In the genomic region with DNA sequence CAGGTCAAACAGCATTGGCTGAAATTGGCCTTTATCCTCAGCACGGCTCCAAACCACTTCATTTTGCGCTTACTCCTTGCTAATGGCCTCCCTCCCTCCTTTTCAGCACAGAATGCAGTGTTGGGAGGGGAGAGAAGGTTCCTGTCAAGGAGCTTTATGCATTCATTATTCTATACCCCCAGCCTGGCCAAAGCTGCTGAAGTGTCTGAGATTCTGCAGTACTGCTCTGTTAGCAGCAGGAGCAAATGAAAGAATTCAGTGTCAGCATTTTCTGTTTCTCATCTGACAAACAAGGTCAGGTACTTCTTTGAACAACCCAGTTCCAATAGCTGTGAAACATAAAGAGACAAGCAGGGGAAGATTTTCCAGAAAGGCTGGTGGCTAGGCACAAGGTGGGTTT, we compare ENCODE assay signal across 15 cellular contexts.
DNase-seq lines count a peak whose midpoint lies in the region; ATAC-seq and TF ChIP-seq lines count a peak whose summit lies in the region.
"Had no signal": no experiment of that assay in that cellular context is flagged by ENCODE, and none has a peak within 500 bp of the region (broad histone marks: within the 10 kb centered on the region; RNA-seq: fewer than 3 reads in every experiment).

No MANE protein-coding gene starts in this region.

- H2AFZ ChIP-seq in neural progenitor cell (replicated peaks), result no peak overlapping the region

- peaks cover 2% of the 10 kb centered on the region for H3K36me3 Mint-ChIP-seq in neural progenitor cell
- no peaks in the 10 kb centered on the region for H3K36me3 Mint-ChIP-seq in activated CD4-positive, alpha-beta T cell treated with anti-CD3 and anti-CD28 coated beads, Interleukin-2, amount 10 ng/mL, durations not matched to agents 24 days and 14 days (ENCODE audit: low read depth)

- peak overlapping the region; percentile 65 for H3K4me3 Mint-ChIP-seq in neural progenitor cell
- H3K4me3 Mint-ChIP-seq in activated CD4-positive, alpha-beta T cell treated with anti-CD3 and anti-CD28 coated beads, Interleukin-2, amount 10 ng/mL, durations not matched to agents 24 days and 14 days, result no peak overlapping the region
- H3K4me3 Mint-ChIP-seq: memory B cell had no signal

- no peaks in the 10 kb centered on the region for H3K79me2 ChIP-seq in neural progenitor cell (ENCODE audit: low read depth)

- H3K27me3 ChIP-seq in neural progenitor cell, result no peaks in the 10 kb centered on the region
- H3K27me3 ChIP-seq: BLaER1 had no signal

- ATAC-seq in Right ventricle myocardium inferior (no peak), HG03521 (IDR thresholded peaks at IDR 0.05; ENCODE audit: unreplicated experiment) (no peak)
- ATAC-seq: GM12878 had no signal

- CTCF ChIA-PET in HEK293 (lab: Yijun Ruan, JAX), result interaction anchor here (1.2 kb wide), 1 partner anchor 17 kb away, joined by 4 read pairs; no protein-coding TSS in a partner anchor

- H3K9me3 ChIP-seq in HEK293 (ENCODE audit: control insufficient read depth, insufficient read depth, low read depth, low read length) (no peaks in the 10 kb centered on the region), neural progenitor cell (ENCODE audit: low read depth) (no peaks in the 10 kb centered on the region)

- no peaks in the 10 kb centered on the region for H4K20me1 ChIP-seq in neural progenitor cell (ENCODE audit: low read depth)
- H4K20me1 ChIP-seq: BLaER1 had no signal

- H3K4me1 ChIP-seq in HEK293 (ENCODE audit: control insufficient read depth, insufficient read depth, low read length), result peaks cover 5% of the 10 kb centered on the region; the same call in 1 of the 2 replicates
- peaks cover 15% of the 10 kb centered on the region for H3K4me1 ChIP-seq in neural progenitor cell

- H3K9ac ChIP-seq in neural progenitor cell, result no peak overlapping the region
- H3K9ac ChIP-seq: BLaER1 had no signal

- H3F3A ChIP-seq in neural progenitor cell (ENCODE audit: low read depth), result peaks cover 17% of the 10 kb centered on the region

- H3K4me2 ChIP-seq in neural progenitor cell, result no peak overlapping the region
- H3K4me2 ChIP-seq: BLaER1 had no signal

- peaks cover 60% of the 10 kb centered on the region for H3K4me1 Mint-ChIP-seq in neural progenitor cell
- no peaks in the 10 kb centered on the region for H3K4me1 Mint-ChIP-seq in activated CD4-positive, alpha-beta T cell treated with anti-CD3 and anti-CD28 coated beads, Interleukin-2, amount 10 ng/mL, durations not matched to agents 24 days and 14 days
- H3K4me1 Mint-ChIP-seq: memory B cell had no signal

- H3K9me3 Mint-ChIP-seq in neural progenitor cell, result peaks cover 2% of the 10 kb centered on the region
- peaks cover 6% of the 10 kb centered on the region for H3K9me3 Mint-ChIP-seq in activated CD4-positive, alpha-beta T cell treated with anti-CD3 and anti-CD28 coated beads, Interleukin-2, amount 10 ng/mL, durations not matched to agents 24 days and 14 days

- TF ChIP-seq CTCF in HEK293 (tag by site-specific recombination; IDR thresholded peaks at IDR 0.05) (no peak), choroid plexus epithelial cell (conservative IDR thresholded peaks at IDR 0.05; ENCODE audit: low read depth, low read length) (no peak), neural progenitor cell (IDR thresholded peaks at IDR 0.05) (no peak)

- H3K27ac Mint-ChIP-seq in neural progenitor cell, result peak overlapping the region; percentile 89
- no peak overlapping the region for H3K27ac Mint-ChIP-seq in activated CD4-positive, alpha-beta T cell treated with anti-CD3 and anti-CD28 coated beads, Interleukin-2, amount 10 ng/mL, durations not matched to agents 24 days and 14 days
- H3K27ac Mint-ChIP-seq: memory B cell had no signal

- intact Hi-C loops in activated CD4-positive, alpha-beta T cell treated with anti-CD3 and anti-CD28 coated beads, Interleukin-2, amount 10 ng/mL, durations not matched to agents 24 days and 14 days (cut with micrococcal nuclease), result no loop called here
- intact Hi-C loops in Right ventricle myocardium inferior (cut with DNase I), result loop anchor here (5.0 kb wide), 1 partner anchor 129 kb away; no protein-coding TSS in a partner anchor

- POLR2A ChIA-PET in HEK293 (lab: Yijun Ruan, JAX), result interaction anchor here (0.7 kb wide), 1 partner anchor 95 kb away, joined by 7 read pairs; no protein-coding TSS in a partner anchor

- H3K27ac ChIP-seq in HEK293 (ENCODE audit: extremely low read depth, low read depth, low read length) (no peak overlapping the region), neural progenitor cell (no peak overlapping the region)
- H3K27ac ChIP-seq: BLaER1 had no signal

- no peaks in the 10 kb centered on the region for H3K36me3 ChIP-seq in HEK293 (ENCODE audit: control insufficient read depth in 2 of 2, insufficient read depth in 1 of 2, low read length in 2 of 2)
- no peaks in the 10 kb centered on the region for H3K36me3 ChIP-seq in neural progenitor cell

- peaks cover 2% of the 10 kb centered on the region for H3K27me3 Mint-ChIP-seq in neural progenitor cell (ENCODE audit: insufficient read depth, low read depth)
- H3K27me3 Mint-ChIP-seq in activated CD4-positive, alpha-beta T cell treated with anti-CD3 and anti-CD28 coated beads, Interleukin-2, amount 10 ng/mL, durations not matched to agents 24 days and 14 days, result peaks cover 37% of the 10 kb centered on the region

- DNase-seq in NCI-H1417 treated with DMSO at 0.1 percent for 48 hours (lab: John Stamatoyannopoulos, UW) (peak; percentile 19), choroid plexus epithelial cell (ENCODE audit: low read depth) (peak; percentile 37), neural progenitor cell (ENCODE audit: low spot score) (peak; percentile 56), Right ventricle myocardium inferior (ENCODE audit: missing footprints) (no peak)
- no peak for DNase-seq in activated CD4-positive, alpha-beta T cell treated with anti-CD3 and anti-CD28 coated beads, Interleukin-2, amount 10 ng/mL, durations not matched to agents 24 days and 14 days
- no peak for DNase-seq in activated CD4-positive, CD25-positive, alpha-beta regulatory T cell (lab: John Stamatoyannopoulos, UW)
- DNase-seq: activated CD4-positive, CD25-positive, alpha-beta regulatory T cell treated with anti-CD3 and anti-CD28 coated beads, Interleukin-2, amount 50 U/mL, for 72 hours; activated T-cell treated with anti-CD3 and anti-CD28 coated beads, Interleukin-2, amount 50 U/mL, for 48 hours; cortex of kidney; T-helper 1 cell had no signal

- no peak overlapping the region for H3K4me3 ChIP-seq in HEK293 (ENCODE audit: low read depth, low read length)
- H3K4me3 ChIP-seq in choroid plexus epithelial cell (ENCODE audit: low read depth, low read length), result no peak overlapping the region
- H3K4me3 ChIP-seq in neural progenitor cell, result no peak overlapping the region
- H3K4me3 ChIP-seq: BLaER1, GM12878 had no signal

TF ChIP-seq in HEK293, 187 proteins besides CTCF, POLR2A, EP300 and RAD21:
- TF ChIP-seq ZIC2 (tag by site-specific recombination; IDR thresholded peaks at IDR 0.05), result peak; percentile 35; the same call in 1 of the 2 replicates
- TF ChIP-seq FEZF1 (tag by site-specific recombination; IDR thresholded peaks at IDR 0.05), result 0 out of 2 replicates have a peak, but pooled peaks have one; percentile 26
- no peak for TF ChIP-seq ZNF423 (tag by site-specific recombination; IDR thresholded peaks at IDR 0.05)
TF ChIP-seq in HEK293: peak in this region for 2.

Comparison
In these comparisons a context has a peak if more than half of its experiments do, and no peak if none do; other contexts are left out.
1. DNase-seq: peak in NCI-H1417 treated with DMSO at 0.1 percent for 48 hours (single experiment), choroid plexus epithelial cell (single experiment) and neural progenitor cell (single experiment); none in activated CD4-positive, alpha-beta T cell treated with anti-CD3 and anti-CD28 coated beads, Interleukin-2, amount 10 ng/mL, durations not matched to agents 24 days and 14 days (single experiment), activated CD4-positive, CD25-positive, alpha-beta regulatory T cell (0 of 4) and Right ventricle myocardium inferior (single experiment).